In the genomic region with DNA sequence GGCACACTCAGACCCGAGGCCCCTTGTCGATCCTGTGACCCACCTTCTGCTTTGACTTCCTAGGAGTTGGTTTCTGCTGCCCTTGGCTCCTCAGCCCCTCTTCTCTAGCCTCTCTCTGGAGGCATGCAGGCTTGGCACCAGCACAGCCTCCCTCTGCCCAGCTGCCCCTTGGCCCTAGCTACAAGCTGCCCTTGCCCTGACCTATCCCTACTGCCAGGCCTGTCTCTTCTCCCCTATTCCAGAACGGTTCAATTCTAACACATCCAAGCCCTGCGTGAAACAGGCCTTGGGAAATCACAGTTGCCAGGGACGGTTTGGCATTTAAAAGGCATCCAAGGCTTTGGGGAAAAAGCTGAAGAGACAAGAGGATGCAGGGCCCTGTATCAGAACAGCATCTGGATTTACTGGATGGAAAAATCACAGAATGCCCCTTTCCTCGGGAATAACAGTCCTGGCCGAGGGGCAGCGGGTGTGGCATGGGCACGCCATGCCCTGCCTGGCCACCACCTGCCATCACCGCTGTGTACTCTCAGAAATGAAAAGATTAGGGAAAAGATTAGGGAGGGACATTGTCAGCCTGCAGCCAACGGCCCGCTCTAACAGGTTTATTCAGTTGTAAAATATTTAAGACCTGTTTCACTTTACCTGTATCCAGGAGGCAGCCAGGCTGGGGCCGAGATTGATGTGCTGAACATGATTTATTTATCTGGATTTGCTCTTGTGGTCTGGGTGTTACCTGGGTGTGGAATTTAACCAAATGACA, we compare ENCODE assay signal across 2 cellular contexts.
TF ChIP-seq lines count a peak whose summit lies in the region.

No MANE protein-coding gene starts in this region.

TF ChIP-seq in liver, 16 proteins besides CTCF, POLR2A, EP300 and RAD21 (continued from another document):
- TF ChIP-seq, protein P1, sequence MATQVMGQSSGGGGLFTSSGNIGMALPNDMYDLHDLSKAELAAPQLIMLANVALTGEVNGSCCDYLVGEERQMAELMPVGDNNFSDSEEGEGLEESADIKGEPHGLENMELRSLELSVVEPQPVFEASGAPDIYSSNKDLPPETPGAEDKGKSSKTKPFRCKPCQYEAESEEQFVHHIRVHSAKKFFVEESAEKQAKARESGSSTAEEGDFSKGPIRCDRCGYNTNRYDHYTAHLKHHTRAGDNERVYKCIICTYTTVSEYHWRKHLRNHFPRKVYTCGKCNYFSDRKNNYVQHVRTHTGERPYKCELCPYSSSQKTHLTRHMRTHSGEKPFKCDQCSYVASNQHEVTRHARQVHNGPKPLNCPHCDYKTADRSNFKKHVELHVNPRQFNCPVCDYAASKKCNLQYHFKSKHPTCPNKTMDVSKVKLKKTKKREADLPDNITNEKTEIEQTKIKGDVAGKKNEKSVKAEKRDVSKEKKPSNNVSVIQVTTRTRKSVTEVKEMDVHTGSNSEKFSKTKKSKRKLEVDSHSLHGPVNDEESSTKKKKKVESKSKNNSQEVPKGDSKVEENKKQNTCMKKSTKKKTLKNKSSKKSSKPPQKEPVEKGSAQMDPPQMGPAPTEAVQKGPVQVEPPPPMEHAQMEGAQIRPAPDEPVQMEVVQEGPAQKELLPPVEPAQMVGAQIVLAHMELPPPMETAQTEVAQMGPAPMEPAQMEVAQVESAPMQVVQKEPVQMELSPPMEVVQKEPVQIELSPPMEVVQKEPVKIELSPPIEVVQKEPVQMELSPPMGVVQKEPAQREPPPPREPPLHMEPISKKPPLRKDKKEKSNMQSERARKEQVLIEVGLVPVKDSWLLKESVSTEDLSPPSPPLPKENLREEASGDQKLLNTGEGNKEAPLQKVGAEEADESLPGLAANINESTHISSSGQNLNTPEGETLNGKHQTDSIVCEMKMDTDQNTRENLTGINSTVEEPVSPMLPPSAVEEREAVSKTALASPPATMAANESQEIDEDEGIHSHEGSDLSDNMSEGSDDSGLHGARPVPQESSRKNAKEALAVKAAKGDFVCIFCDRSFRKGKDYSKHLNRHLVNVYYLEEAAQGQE (IDR thresholded peaks at IDR 0.05), result peak; percentile 30
- TF ChIP-seq, protein P2, sequence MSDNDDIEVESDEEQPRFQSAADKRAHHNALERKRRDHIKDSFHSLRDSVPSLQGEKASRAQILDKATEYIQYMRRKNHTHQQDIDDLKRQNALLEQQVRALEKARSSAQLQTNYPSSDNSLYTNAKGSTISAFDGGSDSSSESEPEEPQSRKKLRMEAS (IDR thresholded peaks at IDR 0.05), result no peak
- TF ChIP-seq TAF1 (conservative IDR thresholded peaks at IDR 0.05) (no peak), HNF4G (IDR thresholded peaks at IDR 0.05) (peak; percentile 38), JUND (IDR thresholded peaks at IDR 0.05) (no peak), FOXA2 (IDR thresholded peaks at IDR 0.05) (peak; percentile 31), NR2F2 (IDR thresholded peaks at IDR 0.05) (peak; percentile 17), SP1 (IDR thresholded peaks at IDR 0.05) (peak; percentile 69), HNF4A (conservative IDR thresholded peaks at IDR 0.05) (peak; percentile 68 to 71)

TF ChIP-seq in HepG2, 621 proteins besides CTCF, POLR2A, EP300 and RAD21:
- TF ChIP-seq, protein P3, sequence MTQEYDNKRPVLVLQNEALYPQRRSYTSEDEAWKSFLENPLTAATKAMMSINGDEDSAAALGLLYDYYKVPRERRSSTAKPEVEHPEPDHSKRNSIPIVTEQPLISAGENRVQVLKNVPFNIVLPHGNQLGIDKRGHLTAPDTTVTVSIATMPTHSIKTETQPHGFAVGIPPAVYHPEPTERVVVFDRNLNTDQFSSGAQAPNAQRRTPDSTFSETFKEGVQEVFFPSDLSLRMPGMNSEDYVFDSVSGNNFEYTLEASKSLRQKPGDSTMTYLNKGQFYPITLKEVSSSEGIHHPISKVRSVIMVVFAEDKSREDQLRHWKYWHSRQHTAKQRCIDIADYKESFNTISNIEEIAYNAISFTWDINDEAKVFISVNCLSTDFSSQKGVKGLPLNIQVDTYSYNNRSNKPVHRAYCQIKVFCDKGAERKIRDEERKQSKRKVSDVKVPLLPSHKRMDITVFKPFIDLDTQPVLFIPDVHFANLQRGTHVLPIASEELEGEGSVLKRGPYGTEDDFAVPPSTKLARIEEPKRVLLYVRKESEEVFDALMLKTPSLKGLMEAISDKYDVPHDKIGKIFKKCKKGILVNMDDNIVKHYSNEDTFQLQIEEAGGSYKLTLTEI (CRISPR knock-in tag; conservative IDR thresholded peaks at IDR 0.05), result no peak
- TF ChIP-seq, protein P4, sequence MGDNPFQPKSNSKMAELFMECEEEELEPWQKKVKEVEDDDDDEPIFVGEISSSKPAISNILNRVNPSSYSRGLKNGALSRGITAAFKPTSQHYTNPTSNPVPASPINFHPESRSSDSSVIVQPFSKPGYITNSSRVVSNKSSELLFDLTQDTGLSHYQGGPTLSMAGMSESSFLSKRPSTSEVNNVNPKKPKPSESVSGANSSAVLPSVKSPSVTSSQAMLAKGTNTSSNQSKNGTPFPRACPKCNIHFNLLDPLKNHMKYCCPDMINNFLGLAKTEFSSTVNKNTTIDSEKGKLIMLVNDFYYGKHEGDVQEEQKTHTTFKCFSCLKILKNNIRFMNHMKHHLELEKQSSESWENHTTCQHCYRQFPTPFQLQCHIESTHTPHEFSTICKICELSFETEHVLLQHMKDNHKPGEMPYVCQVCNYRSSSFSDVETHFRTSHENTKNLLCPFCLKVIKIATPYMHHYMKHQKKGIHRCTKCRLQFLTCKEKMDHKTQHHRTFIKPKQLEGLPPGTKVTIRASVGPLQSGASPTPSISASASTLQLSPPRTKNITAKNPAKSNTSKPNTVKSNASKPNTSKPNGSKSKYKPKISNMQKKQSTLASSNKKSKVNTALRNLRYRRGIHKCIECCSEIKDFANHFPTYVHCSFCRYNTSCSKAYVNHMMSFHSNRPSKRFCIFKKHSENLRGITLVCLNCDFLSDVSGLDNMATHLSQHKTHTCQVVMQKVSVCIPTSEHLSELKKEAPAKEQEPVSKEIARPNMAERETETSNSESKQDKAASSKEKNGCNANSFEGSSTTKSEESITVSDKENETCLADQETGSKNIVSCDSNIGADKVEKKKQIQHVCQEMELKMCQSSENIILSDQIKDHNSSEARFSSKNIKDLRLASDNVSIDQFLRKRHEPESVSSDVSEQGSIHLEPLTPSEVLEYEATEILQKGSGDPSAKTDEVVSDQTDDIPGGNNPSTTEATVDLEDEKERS (CRISPR knock-in tag; IDR thresholded peaks at IDR 0.05), result no peak
- TF ChIP-seq GABPA (IDR thresholded peaks at IDR 0.05; ENCODE audit: low read depth, low read length) (no peak), GABPA (CRISPR knock-in tag; IDR thresholded peaks at IDR 0.05; ENCODE audit: low read depth) (no peak), ZFP90 (CRISPR knock-in tag; IDR thresholded peaks at IDR 0.05; ENCODE audit: borderline replicate concordance) (no peak)
- TF ChIP-seq, protein P5, sequence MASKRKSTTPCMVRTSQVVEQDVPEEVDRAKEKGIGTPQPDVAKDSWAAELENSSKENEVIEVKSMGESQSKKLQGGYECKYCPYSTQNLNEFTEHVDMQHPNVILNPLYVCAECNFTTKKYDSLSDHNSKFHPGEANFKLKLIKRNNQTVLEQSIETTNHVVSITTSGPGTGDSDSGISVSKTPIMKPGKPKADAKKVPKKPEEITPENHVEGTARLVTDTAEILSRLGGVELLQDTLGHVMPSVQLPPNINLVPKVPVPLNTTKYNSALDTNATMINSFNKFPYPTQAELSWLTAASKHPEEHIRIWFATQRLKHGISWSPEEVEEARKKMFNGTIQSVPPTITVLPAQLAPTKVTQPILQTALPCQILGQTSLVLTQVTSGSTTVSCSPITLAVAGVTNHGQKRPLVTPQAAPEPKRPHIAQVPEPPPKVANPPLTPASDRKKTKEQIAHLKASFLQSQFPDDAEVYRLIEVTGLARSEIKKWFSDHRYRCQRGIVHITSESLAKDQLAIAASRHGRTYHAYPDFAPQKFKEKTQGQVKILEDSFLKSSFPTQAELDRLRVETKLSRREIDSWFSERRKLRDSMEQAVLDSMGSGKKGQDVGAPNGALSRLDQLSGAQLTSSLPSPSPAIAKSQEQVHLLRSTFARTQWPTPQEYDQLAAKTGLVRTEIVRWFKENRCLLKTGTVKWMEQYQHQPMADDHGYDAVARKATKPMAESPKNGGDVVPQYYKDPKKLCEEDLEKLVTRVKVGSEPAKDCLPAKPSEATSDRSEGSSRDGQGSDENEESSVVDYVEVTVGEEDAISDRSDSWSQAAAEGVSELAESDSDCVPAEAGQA (IDR thresholded peaks at IDR 0.05; ENCODE audit: low read depth), result no peak
- TF ChIP-seq, protein P5 (CRISPR knock-in tag; IDR thresholded peaks at IDR 0.05; ENCODE audit: borderline replicate concordance), result no peak
